In genomic region chr1:1111516-1112236, GRCh38 we compare ENCODE assay signal across 18 cellular contexts. TPM values are rescaled to one million over a fixed set of nuclear protein-coding genes. Genes with fewer than 3 reads are reported as not detected.
"Had no signal": no experiment of that assay in that cellular context is flagged by ENCODE, and none has a peak within 500 bp of the region (broad histone marks: within the 10 kb centered on the region; RNA-seq: fewer than 3 reads in every experiment).

No MANE protein-coding gene starts in this region.

- H3K27me3 ChIP-seq: breast epithelium, gastrocnemius medialis, hepatocyte, testis, uterus had no signal

- H3K27ac ChIP-seq: breast epithelium, gastrocnemius medialis, hepatocyte, testis, uterus had no signal

- H3K4me2 ChIP-seq: hepatocyte had no signal

- H3K4me3 Mint-ChIP-seq: activated naive CD8-positive, alpha-beta T cell treated with anti-CD3 and anti-CD28 coated beads, Interleukin-2, amount 10 ng/mL, durations not matched to agents 7 days and 5 days; stimulated activated naive CD8-positive, alpha-beta T cell treated with anti-CD3 and anti-CD28 coated beads, Interleukin-15, amount 100 ng/mL, for 72 hours had no signal

- ATAC-seq: gastrocnemius medialis; mucosa of descending colon; naive thymus-derived CD8-positive, alpha-beta T cell; stimulated activated naive CD8-positive, alpha-beta T cell treated with anti-CD3 and anti-CD28 coated beads, Interleukin-15, amount 100 ng/mL, for 72 hours had no signal

- H3K36me3 ChIP-seq: breast epithelium, uterus had no signal

- H3K9me3 ChIP-seq: testis had no signal

- H3K4me1 ChIP-seq: testis had no signal

- DNase-seq: activated CD4-positive, alpha-beta T cell treated with anti-CD3 and anti-CD28 coated beads for 1 hour; activated CD4-positive, alpha-beta T cell treated with anti-CD3 and anti-CD28 coated beads, Interleukin-2, amount 50 U/mL, for 48 hours; activated naive CD8-positive, alpha-beta T cell treated with anti-CD3 and anti-CD28 coated beads, Interleukin-2, amount 10 ng/mL, durations not matched to agents 7 days and 5 days; activated T-cell treated with anti-CD3 and anti-CD28 coated beads, Interleukin-2, amount 50 U/mL, for 48 hours; gastrocnemius medialis; kidney glomerular epithelial cell; mammary epithelial cell; stimulated activated CD4-positive, alpha-beta T cell treated with anti-CD3 and anti-CD28 coated beads, Interleukin-15, amount 100 ng/mL, for 24 hours; stimulated activated CD4-positive, alpha-beta T cell treated with anti-CD3 and anti-CD28 coated beads, Interleukin-4, amount 100 ng/mL, for 24 hours; stimulated activated naive CD8-positive, alpha-beta T cell treated with anti-CD3 and anti-CD28 coated beads, Interleukin-15, amount 100 ng/mL, for 72 hours; testis; uterus had no signal

- H3K27me3 Mint-ChIP-seq: activated naive CD8-positive, alpha-beta T cell treated with anti-CD3 and anti-CD28 coated beads, Interleukin-2, amount 10 ng/mL, durations not matched to agents 7 days and 5 days; naive thymus-derived CD8-positive, alpha-beta T cell; stimulated activated naive CD8-positive, alpha-beta T cell treated with anti-CD3 and anti-CD28 coated beads, Interleukin-15, amount 100 ng/mL, for 72 hours had no signal

- H3K27ac Mint-ChIP-seq: activated naive CD8-positive, alpha-beta T cell treated with anti-CD3 and anti-CD28 coated beads, Interleukin-2, amount 10 ng/mL, durations not matched to agents 7 days and 5 days had no signal

- H3K4me3 ChIP-seq: breast epithelium, gastrocnemius medialis, hepatocyte, mucosa of descending colon, testis, uterus had no signal

- H2AFZ ChIP-seq: hepatocyte had no signal

RNA-seq across cellular contexts. Expression of gene RNF223, which starts 37.6 kb away (rescaled TPM):
- total RNA-seq: activated naive CD8-positive, alpha-beta T cell treated with anti-CD3 and anti-CD28 coated beads, Interleukin-2, amount 10 ng/mL, durations not matched to agents 7 days and 5 days; aorta; gastrocnemius medialis; naive thymus-derived CD8-positive, alpha-beta T cell; osteoblast; uterus had no signal
- polyA plus RNA-seq: aorta; naive thymus-derived CD8-positive, alpha-beta T cell had no signal
